In the genomic region with DNA sequence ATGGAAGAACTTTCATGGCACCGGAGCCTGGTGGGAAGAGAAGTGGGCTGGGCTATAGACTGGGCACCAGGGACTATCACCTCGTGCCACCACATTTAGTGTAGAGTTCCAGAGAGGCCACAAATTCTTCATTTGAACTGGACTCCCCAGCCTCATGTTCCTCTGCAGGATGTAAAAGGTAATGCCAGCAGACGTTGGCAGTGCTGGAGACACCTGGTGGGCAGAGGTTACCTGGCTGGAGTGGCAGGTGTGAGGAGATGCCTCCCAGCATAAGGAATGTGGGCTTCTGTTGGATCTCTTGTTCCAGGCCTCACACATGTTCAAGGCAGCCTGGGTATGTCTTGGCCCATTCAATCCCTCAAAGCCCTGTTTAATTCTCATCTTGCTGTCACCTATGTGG, we compare ENCODE assay signal across 20 cellular contexts. TPM values are rescaled to one million over a fixed set of nuclear protein-coding genes. Genes with fewer than 3 reads are reported as not detected.
DNase-seq lines count a peak whose midpoint lies in the region; ATAC-seq and TF ChIP-seq lines count a peak whose summit lies in the region.
"Had no signal": no experiment of that assay in that cellular context is flagged by ENCODE, and none has a peak within 500 bp of the region (broad histone marks: within the 10 kb centered on the region; RNA-seq: fewer than 3 reads in every experiment).

No MANE protein-coding gene starts in this region.

- no peaks in the 10 kb centered on the region for H3K27me3 Mint-ChIP-seq in IgD-negative memory B cell

- peaks cover 37% of the 10 kb centered on the region for H3K36me3 Mint-ChIP-seq in IgD-negative memory B cell

- H3K4me1 Mint-ChIP-seq in IgD-negative memory B cell: peaks cover 32 to 48% (median 35%) of the 10 kb centered on the region in 3 donors

- peaks cover 3% of the 10 kb centered on the region for H3K4me1 ChIP-seq in mucosa of descending colon (ENCODE audit: low read depth)
- H3K4me1 ChIP-seq: HAP-1 had no signal

- H3K4me3 Mint-ChIP-seq in IgD-negative memory B cell: peak overlapping the region in 3 of 4 donors; percentile 17 to 68 (median 55)

- ATAC-seq in mucosa of descending colon (peak; percentile 24), HG02840 (IDR thresholded peaks at IDR 0.05; ENCODE audit: low FRiP score, unreplicated experiment) (no peak)
- ATAC-seq: HepG2 had no signal

- no peaks in the 10 kb centered on the region for H3K36me3 ChIP-seq in mucosa of descending colon (ENCODE audit: low read depth)

- intact Hi-C loops in mucosa of descending colon (cut with DNase I, micrococcal nuclease): no loop called here

- H3K9me3 Mint-ChIP-seq in IgD-negative memory B cell: peaks cover 0 to 2% (median 2%) of the 10 kb centered on the region in 3 donors

- peak overlapping the region in 1 of 3 donors; percentile 39 for H3K27ac Mint-ChIP-seq in IgD-negative memory B cell

- no peak overlapping the region for H3K27ac ChIP-seq in coronary artery
- H3K27ac ChIP-seq: BLaER1 treated with 17β-estradiol and CSF1 and Interleukin-3, amounts not matched to agents 10 nM and 100 nM; KMS-11; SK-N-MC had no signal

- no peaks in the 10 kb centered on the region for H3K9me3 ChIP-seq in mucosa of descending colon
- H3K9me3 ChIP-seq: HAP-1 had no signal

- peak; percentile 6 for DNase-seq in NCI-H510A treated with DMSO at 0.1 percent for 48 hours (lab: John Stamatoyannopoulos, UW)
- DNase-seq in NCI-H510A (lab: John Stamatoyannopoulos, UW): no peak
- DNase-seq in coronary artery (ENCODE audit: low spot score): peak; percentile 36
- DNase-seq in mucosa of descending colon: no peak
- DNase-seq in NCI-H69 (lab: John Stamatoyannopoulos, UW): no peak
- no peak for DNase-seq in activated CD8-positive, alpha-beta memory T cell treated with anti-CD3 and anti-CD28 coated beads for 24 hours
- DNase-seq: DMS 273 treated with DMSO at 0.1 percent for 48 hours, EL, MG63, NCI-H1092 treated with DMSO at 0.1 percent for 48 hours, NCI-H1694 treated with DMSO at 0.1 percent for 48 hours, NCI-H226, Right ventricle myocardium superior had no signal

- TF ChIP-seq CTCF in coronary artery (IDR thresholded peaks at IDR 0.05): no peak
- TF ChIP-seq CTCF in mucosa of descending colon (IDR thresholded peaks at IDR 0.05): no peak

- H3K4me3 ChIP-seq in coronary artery: no peak overlapping the region
- no peak overlapping the region for H3K4me3 ChIP-seq in mucosa of descending colon
- H3K4me3 ChIP-seq: BLaER1 treated with 17β-estradiol and CSF1 and Interleukin-3, amounts not matched to agents 10 nM and 100 nM; HAP-1; MG63; SK-N-MC had no signal

RNA-seq across cellular contexts. Expression of a gene that starts 35.2 kb away (rescaled TPM):
- not detected for polyA plus RNA-seq in IgD-negative memory B cell
- not detected for total RNA-seq in mucosa of descending colon
- total RNA-seq: HepG2 had no signal
- polyA plus RNA-seq: HepG2 had no signal

RNA-seq across cellular contexts. Expression of a gene that starts 51.3 kb away (rescaled TPM):
- 1.8 TPM for polyA plus RNA-seq in IgD-negative memory B cell
- not detected for total RNA-seq in mucosa of descending colon
- total RNA-seq: HepG2, Right ventricle myocardium superior had no signal
- polyA plus RNA-seq: HepG2 had no signal

Comparison
In these comparisons a context has a peak if more than half of its experiments do, and no peak if none do; other contexts are left out.
1. DNase-seq: peak in NCI-H510A treated with DMSO at 0.1 percent for 48 hours (single experiment) and coronary artery (single experiment); none in NCI-H510A (single experiment), mucosa of descending colon (0 of 3), NCI-H69 (single experiment) and activated CD8-positive, alpha-beta memory T cell treated with anti-CD3 and anti-CD28 coated beads for 24 hours (single experiment).